Comparison of ENCODE assay signal across 8 cellular contexts in the genomic region with DNA sequence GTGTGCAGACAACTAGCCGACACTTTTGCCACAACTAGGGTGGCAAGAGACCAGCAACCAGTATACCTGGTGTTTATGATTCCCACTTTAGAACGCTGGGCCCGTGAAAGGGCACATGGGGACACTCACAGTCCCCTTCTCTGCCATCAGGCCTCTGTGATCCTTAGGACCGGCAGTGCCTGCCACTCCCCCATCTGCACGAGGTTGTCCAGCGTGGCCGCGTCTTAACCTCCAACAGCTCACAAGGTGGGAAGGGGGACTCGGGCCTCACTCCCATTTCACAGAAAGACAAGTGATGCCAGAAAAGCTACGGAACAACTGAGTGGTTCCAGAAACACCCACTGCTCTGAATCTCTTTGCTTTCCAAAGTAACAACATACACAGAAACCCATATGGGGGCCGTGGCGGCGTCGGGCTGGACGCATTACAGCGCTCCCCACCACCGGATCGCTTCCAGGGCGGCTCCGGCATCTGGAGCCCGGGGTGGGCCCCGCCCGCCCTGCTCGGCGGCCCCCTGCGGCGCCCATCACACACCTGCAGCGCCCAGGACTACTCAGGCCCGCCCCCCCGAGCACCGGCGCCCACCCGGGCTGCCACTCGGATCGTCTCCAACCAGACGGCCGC. TPM values are rescaled to one million over a fixed set of nuclear protein-coding genes. Genes with fewer than 3 reads are reported as not detected.
DNase-seq lines count a peak whose midpoint lies in the region; ATAC-seq and TF ChIP-seq lines count a peak whose summit lies in the region.

No MANE protein-coding gene starts in this region.

- H3K27me3 ChIP-seq in A673 (replicated peaks; ENCODE audit: insufficient read depth, low read depth, low read length, poor library complexity) (no peaks in the 10 kb centered on the region), skeletal muscle tissue (ENCODE audit: control insufficient read depth in 3 of 3, insufficient read depth in 3 of 3, low read length in 3 of 3) (no peaks in the 10 kb centered on the region)

- H3K9ac ChIP-seq in skeletal muscle tissue (ENCODE audit: low read depth in 1 of 3, low read length in 3 of 3), result peak overlapping the region; percentile 85 to 93 (median 88)

- H3K27ac ChIP-seq in A673 (ENCODE audit: low read depth, low read length, poor library complexity, severe bottlenecking) (peak overlapping the region; percentile 93), RWPE1 (peak overlapping the region; percentile 87), skeletal muscle tissue (ENCODE audit: low read depth, low read length) (peak overlapping the region; percentile 84)

- H3K4me3 ChIP-seq in A673 (ENCODE audit: low read depth, low read length, poor library complexity, severe bottlenecking) (peak overlapping the region; percentile 100), fibroblast of villous mesenchyme (ENCODE audit: low read depth, low read length) (peak overlapping the region; percentile 79), skeletal muscle tissue (ENCODE audit: low read length in 3 of 3) (peak overlapping the region; percentile 86 to 94 (median 87))

- intact Hi-C loops in A673 (cut with micrococcal nuclease; ENCODE audit: unreplicated experiment), result no loop called here

- no peaks in the 10 kb centered on the region for H3K9me3 ChIP-seq in A673 (ENCODE audit: low read depth, low read length, poor library complexity, severe bottlenecking)
- H3K9me3 ChIP-seq in skeletal muscle tissue (ENCODE audit: control insufficient read depth in 3 of 3, low read length in 3 of 3), result no peaks in the 10 kb centered on the region

- no peak for DNase-seq in A673 (ENCODE audit: low spot score)
- DNase-seq in RWPE1 (ENCODE audit: low spot score), result no peak
- DNase-seq in fibroblast of villous mesenchyme (ENCODE audit: low read depth), result no peak
- no peak for DNase-seq in NCI-H2171 (lab: John Stamatoyannopoulos, UW)
- no peak for DNase-seq in NCI-H1694 (lab: John Stamatoyannopoulos, UW)

- peaks cover 11% of the 10 kb centered on the region for H3K4me1 ChIP-seq in A673 (ENCODE audit: insufficient read depth, low read length, poor library complexity, severe bottlenecking)
- H3K4me1 ChIP-seq in skeletal muscle tissue (ENCODE audit: control insufficient read depth in 3 of 3, insufficient read depth in 3 of 3, low read length in 3 of 3), result peaks cover 22 to 55% (median 32%) of the 10 kb centered on the region in 3 donors

- ATAC-seq in GM19452 (IDR thresholded peaks at IDR 0.05; ENCODE audit: unreplicated experiment), result peak; percentile 21
- no peak for ATAC-seq in GM21825 (IDR thresholded peaks at IDR 0.05; ENCODE audit: unreplicated experiment)

- POLR2A ChIA-PET in A673 (lab: Charles Lee; ENCODE audit: low non-redundant PET) (no interaction called here), RWPE1 (lab: Yijun Ruan, JAX; ENCODE audit: low non-redundant PET) (no interaction called here)

- CTCF ChIA-PET in A673 (lab: Charles Lee) (no interaction called here), RWPE1 (lab: Yijun Ruan, JAX) (no interaction called here)

- no TSS peak for BruUV-seq in A673 (replicated peaks; lab: Mats Ljungman, UMichigan)

- no peak for TF ChIP-seq CTCF in A673 (conservative IDR thresholded peaks at IDR 0.05; ENCODE audit: low read depth, low read length)
- no peak for TF ChIP-seq CTCF in RWPE1 (conservative IDR thresholded peaks at IDR 0.05; ENCODE audit: low read depth)
- TF ChIP-seq CTCF in fibroblast of villous mesenchyme (IDR thresholded peaks at IDR 0.05; ENCODE audit: insufficient read depth, low read depth, low read length), result no peak

- H3K36me3 ChIP-seq in A673 (ENCODE audit: insufficient read depth, low read length, poor library complexity, severe bottlenecking) (peaks cover 22% of the 10 kb centered on the region), skeletal muscle tissue (ENCODE audit: control insufficient read depth in 3 of 3, insufficient read depth in 3 of 3, low read length in 3 of 3) (peaks cover 31 to 41% (median 34%) of the 10 kb centered on the region in 3 donors)

RNA-seq across cellular contexts. Expression of gene ZNF496, which starts 1.0 kb away (rescaled TPM):
- 30.2 and 35.1 TPM in 2 replicates for total RNA-seq in A673 (2021)
- total RNA-seq in fibroblast of villous mesenchyme, result 19.4 and 27.4 TPM in 2 replicates
- total RNA-seq in skeletal muscle tissue, result 14.6 TPM
